In the genomic region with DNA sequence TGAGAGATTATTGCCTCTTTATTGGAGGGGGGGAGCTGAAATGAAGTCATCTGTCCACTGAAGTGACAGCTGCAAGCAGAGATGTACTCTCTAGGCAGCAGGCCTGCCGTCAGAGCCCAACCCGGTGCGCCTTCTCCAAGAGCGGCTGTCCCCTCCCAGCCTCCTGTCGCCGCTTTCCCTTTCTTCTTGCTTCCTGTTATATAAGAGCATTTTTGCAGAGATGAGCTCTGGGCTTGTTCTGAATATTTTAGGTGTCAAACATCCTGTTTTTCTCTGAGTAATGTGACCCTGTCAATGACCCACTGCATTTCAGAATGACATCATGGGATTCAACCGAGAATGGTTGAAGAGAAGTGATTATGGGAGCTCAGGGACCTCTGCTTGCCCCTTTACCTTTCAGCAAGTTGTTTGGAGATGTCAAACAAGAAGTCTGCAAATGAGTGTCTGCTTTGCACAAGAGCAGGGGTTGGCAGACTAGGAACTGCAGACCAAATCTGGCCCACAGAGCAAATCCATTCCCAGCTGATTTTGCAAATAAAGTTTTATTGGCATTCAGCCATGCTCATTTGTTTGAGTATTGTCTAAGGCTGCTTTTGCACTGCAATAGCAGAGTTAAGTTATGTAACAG, we compare ENCODE assay signal across 8 cellular contexts.
DNase-seq lines count a peak whose midpoint lies in the region; ATAC-seq and TF ChIP-seq lines count a peak whose summit lies in the region.

No MANE protein-coding gene starts in this region.

- H3K9me3 ChIP-seq in thoracic aorta, result no peaks in the 10 kb centered on the region

- peaks cover 21% of the 10 kb centered on the region for H3K4me1 Mint-ChIP-seq in activated CD4-positive, alpha-beta T cell treated with anti-CD3 and anti-CD28 coated beads for 36 hours

- H3K27ac Mint-ChIP-seq in activated CD4-positive, alpha-beta T cell treated with anti-CD3 and anti-CD28 coated beads for 36 hours, result peak overlapping the region; percentile 47

- H3K9me3 Mint-ChIP-seq in activated CD4-positive, alpha-beta T cell treated with anti-CD3 and anti-CD28 coated beads for 36 hours (ENCODE audit: low read depth), result no peaks in the 10 kb centered on the region

- in situ Hi-C loops in G401 (cut with HindIII; ENCODE audit: low sequenced_read_pairs), result no loop called here

- no peaks in the 10 kb centered on the region for H3K27me3 ChIP-seq in thoracic aorta (replicated peaks; ENCODE audit: insufficient read depth)

- peaks cover 4 to 45% of the 10 kb centered on the region in 2 donors for H3K4me1 ChIP-seq in thoracic aorta (ENCODE audit: control insufficient read depth in 1 of 2, low read depth in 2 of 2)

- H3K27me3 Mint-ChIP-seq in activated CD4-positive, alpha-beta T cell treated with anti-CD3 and anti-CD28 coated beads for 36 hours, result no peaks in the 10 kb centered on the region

- no peak overlapping the region for H3K4me3 ChIP-seq in thoracic aorta

- H3K27ac ChIP-seq in thoracic aorta, result peak overlapping the region; percentile 88 to 95

- no peak overlapping the region for H3K4me3 Mint-ChIP-seq in activated CD4-positive, alpha-beta T cell treated with anti-CD3 and anti-CD28 coated beads for 36 hours

- no peak for TF ChIP-seq CTCF in thoracic aorta (IDR thresholded peaks at IDR 0.05)

- CTCF ChIA-PET in activated CD4-positive, alpha-beta T cell treated with anti-CD3 and anti-CD28 coated beads for 36 hours (lab: Charles Lee), result interaction anchor here (0.7 to 1.2 kb wide), 3 partner anchors 25 to 105 kb away, joined by 3 to 4 read pairs (median 3); no protein-coding TSS in a partner anchor

- intact Hi-C loops in activated CD4-positive, alpha-beta T cell treated with anti-CD3 and anti-CD28 coated beads for 36 hours (cut with DNase I, micrococcal nuclease), result no loop called here
- intact Hi-C loops in left ventricle myocardium superior (cut with micrococcal nuclease), result no loop called here

- DNase-seq in activated CD4-positive, alpha-beta T cell treated with anti-CD3 and anti-CD28 coated beads for 36 hours, result peak; percentile 36
- no peak for DNase-seq in activated CD4-positive, alpha-beta T cell treated with anti-CD3 and anti-CD28 coated beads, Interleukin-2, amount 50 U/mL, for 48 hours
- peak; percentile 8 for DNase-seq in activated effector memory CD4-positive, alpha-beta T cell treated with Interleukin-2 at 50 U/mL for 16 hours
- DNase-seq in left ventricle myocardium superior, result peak; percentile 72
- no peak for DNase-seq in thoracic aorta (ENCODE audit: low spot score)
- no peak for DNase-seq in G401 (ENCODE audit: low spot score)
- DNase-seq in activated CD8-positive, alpha-beta memory T cell treated with anti-CD3 and anti-CD28 coated beads, Interleukin-2, amount 50 U/mL, for 48 hours, result no peak

- peak; percentile 80 for ATAC-seq in activated CD4-positive, alpha-beta T cell treated with anti-CD3 and anti-CD28 coated beads for 36 hours
- ATAC-seq in left ventricle myocardium superior (peak; percentile 82), thoracic aorta (ENCODE audit: insufficient number of reproducible peaks, low FRiP score, low read depth) (peak; percentile 27), GM21360 (IDR thresholded peaks at IDR 0.05; ENCODE audit: unreplicated experiment) (no peak)

- no peaks in the 10 kb centered on the region for H3K36me3 ChIP-seq in thoracic aorta

- H3K36me3 Mint-ChIP-seq in activated CD4-positive, alpha-beta T cell treated with anti-CD3 and anti-CD28 coated beads for 36 hours (ENCODE audit: low read depth), result no peaks in the 10 kb centered on the region

- POLR2A ChIA-PET in activated CD4-positive, alpha-beta T cell treated with anti-CD3 and anti-CD28 coated beads for 36 hours (lab: Charles Lee), result interaction anchor here (0.6 kb wide), 2 partner anchors 8 to 15 kb away, joined by 3 read pairs; no protein-coding TSS in a partner anchor

Comparison
In these comparisons a context has a peak if more than half of its experiments do, and no peak if none do; other contexts are left out.
1. DNase-seq: peak in activated CD4-positive, alpha-beta T cell treated with anti-CD3 and anti-CD28 coated beads for 36 hours (single experiment), activated effector memory CD4-positive, alpha-beta T cell treated with Interleukin-2 at 50 U/mL for 16 hours (single experiment) and left ventricle myocardium superior (single experiment); none in activated CD4-positive, alpha-beta T cell treated with anti-CD3 and anti-CD28 coated beads, Interleukin-2, amount 50 U/mL, for 48 hours (0 of 2), thoracic aorta (single experiment), G401 (single experiment) and activated CD8-positive, alpha-beta memory T cell treated with anti-CD3 and anti-CD28 coated beads, Interleukin-2, amount 50 U/mL, for 48 hours (single experiment).